ENCODE assay signal across 3 cellular contexts in the genomic region with DNA sequence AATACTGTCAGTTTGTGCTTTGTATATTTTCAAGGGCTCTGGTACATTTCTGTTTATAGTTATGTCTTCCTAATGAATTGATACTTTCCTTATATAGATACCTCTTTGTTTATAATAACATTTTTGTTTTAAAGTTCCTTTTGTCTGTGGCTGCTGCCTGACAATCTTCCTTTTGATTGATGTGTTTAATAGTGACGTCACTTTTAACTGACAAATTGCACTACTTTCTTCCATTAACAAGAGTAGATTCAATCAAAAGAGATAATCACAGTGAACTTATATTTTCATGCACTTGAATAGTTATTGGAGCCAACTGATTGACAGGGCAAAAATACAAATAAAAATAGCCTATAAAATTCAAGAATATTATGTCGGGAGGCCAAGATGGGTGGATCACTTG.
TF ChIP-seq lines count a peak whose summit lies in the region.

No MANE protein-coding gene starts in this region.

TF ChIP-seq in HepG2, 621 proteins besides CTCF, POLR2A, EP300 and RAD21 (continued from another document):
- TF ChIP-seq FUBP1 (CRISPR knock-in tag; IDR thresholded peaks at IDR 0.05; ENCODE audit: borderline replicate concordance) (no peak), ATF7 (IDR thresholded peaks at IDR 0.05) (peak; percentile 97), ATF7 (CRISPR knock-in tag; IDR thresholded peaks at IDR 0.05) (no peak), WIZ (CRISPR knock-in tag; IDR thresholded peaks at IDR 0.05) (no peak), PLRG1 (conservative IDR thresholded peaks at IDR 0.05) (no peak), HNF4A (CRISPR knock-in tag; IDR thresholded peaks at IDR 0.05) (no peak)

TF ChIP-seq in HEK293T, 16 proteins besides CTCF, POLR2A, EP300 and RAD21 (continued from another document):
- 0 out of 2 replicates have a peak, but pooled peaks have one; percentile 6 for TF ChIP-seq PKNOX1 (IDR thresholded peaks at IDR 0.05)
- TF ChIP-seq NFRKB (IDR thresholded peaks at IDR 0.05): no peak

TF ChIP-seq in neural cell, 6 proteins besides CTCF, POLR2A, EP300 and RAD21 (continued from another document):
- TF ChIP-seq REST (IDR thresholded peaks at IDR 0.05; ENCODE audit: borderline replicate concordance) (no peak), TAF1 (IDR thresholded peaks at IDR 0.05; ENCODE audit: low read depth) (no peak), EZH2 (IDR thresholded peaks at IDR 0.05; ENCODE audit: borderline replicate concordance, insufficient read depth, low read length, poor library complexity, severe bottlenecking) (no peak), SMC3 (conservative IDR thresholded peaks at IDR 0.05; ENCODE audit: poor library complexity) (no peak), MXI1 (conservative IDR thresholded peaks at IDR 0.05; ENCODE audit: poor library complexity, severe bottlenecking) (no peak)
